In the genomic region with DNA sequence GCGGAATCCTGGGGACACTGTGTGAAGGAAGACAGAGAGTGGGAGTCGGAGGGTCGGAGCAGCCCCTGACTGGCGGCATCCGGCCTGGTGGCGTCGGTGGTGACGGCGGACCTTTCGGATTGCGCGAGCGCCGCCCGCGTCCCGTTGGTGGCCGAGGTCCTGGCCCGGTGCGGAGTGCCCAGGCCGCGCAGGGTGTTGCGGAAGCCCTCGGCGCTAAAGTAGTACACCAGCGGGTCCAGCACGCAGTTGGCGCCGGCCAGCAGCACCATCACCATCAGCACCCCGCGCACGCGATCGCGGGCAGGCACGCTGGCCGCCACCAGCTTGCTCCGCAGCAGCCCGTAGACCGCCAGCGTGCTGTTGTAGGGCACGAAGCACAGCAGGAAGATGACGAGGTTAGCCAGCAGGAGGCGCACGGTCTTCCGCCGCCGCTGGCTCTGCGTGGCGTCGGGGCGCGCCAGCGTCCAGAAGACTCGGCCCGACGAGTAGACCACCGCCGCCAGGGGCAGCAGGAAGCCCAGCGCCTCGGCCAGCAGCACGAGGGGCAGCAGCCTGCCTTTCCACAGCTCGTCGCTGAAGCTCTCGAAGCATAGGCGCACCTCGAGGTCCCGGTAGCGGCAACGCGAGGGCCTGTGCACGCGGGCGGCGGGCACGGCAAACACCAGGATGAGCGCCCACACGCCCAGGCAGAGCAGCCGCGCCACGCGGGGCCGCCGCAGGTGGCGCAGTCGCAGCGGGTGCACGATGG, we compare ENCODE assay signal across 8 cellular contexts. TPM values are rescaled to one million over a fixed set of nuclear protein-coding genes. Genes with fewer than 3 reads are reported as not detected.
A peak's percentile ranks its signal among the peaks of the same experiment; 100 is the strongest.
DNase-seq lines count a peak whose midpoint lies in the region; ATAC-seq, FAIRE-seq and TF ChIP-seq lines count a peak whose summit lies in the region.

No MANE protein-coding gene starts in this region.

- in situ Hi-C loops in HepG2 (cut with HindIII; ENCODE audit: extremely low pct_ligation_motif_present, low pct_unique_long_range_greater_than_20kb) = no loop called here

- no peaks in the 10 kb centered on the region for H3K27me3 Mint-ChIP-seq in central memory CD8-positive, alpha-beta T cell

- FAIRE-seq in HepG2 (lab: Jason Lieb, UNC) = no peak

- H3K27ac Mint-ChIP-seq in central memory CD8-positive, alpha-beta T cell (ENCODE audit: low read depth) = peak overlapping the region; percentile 35

- no peak for TF ChIP-seq RAD21 in HepG2 (CRISPR knock-in tag; IDR thresholded peaks at IDR 0.05)

- ATAC-seq in central memory CD8-positive, alpha-beta T cell (replicated peaks; ENCODE audit: extremely low read depth, poor library complexity, severe bottlenecking) = peak; percentile 35
- ATAC-seq in HepG2 (no peak), thoracic aorta (ENCODE audit: insufficient number of reproducible peaks, low FRiP score, low read depth) (no peak), HG03571 (IDR thresholded peaks at IDR 0.05; ENCODE audit: unreplicated experiment) (no peak), HG02759 (IDR thresholded peaks at IDR 0.05; ENCODE audit: unreplicated experiment) (no peak)

- H3K4me1 ChIP-seq in HepG2 (ENCODE audit: insufficient read depth, low read length) (peaks cover 18% of the 10 kb centered on the region), thoracic aorta (ENCODE audit: control insufficient read depth in 1 of 2, low read depth in 2 of 2) (peaks cover 5 to 7% of the 10 kb centered on the region in 2 donors)

- CTCF ChIA-PET in HepG2 (lab: Yijun Ruan, JAX; ENCODE audit: low intra/inter-chr PET ratio, low total read pairs) = no interaction called here

- H3K36me3 ChIP-seq in HepG2 (replicated peaks in 1 of 2; ENCODE audit: control insufficient read depth in 1 of 2, insufficient read depth in 2 of 2, low read length in 2 of 2) = no peaks in the 10 kb centered on the region
- no peaks in the 10 kb centered on the region for H3K36me3 ChIP-seq in thoracic aorta

- H3K9me3 ChIP-seq in HepG2 (ENCODE audit: low read length) = no peaks in the 10 kb centered on the region
- H3K9me3 ChIP-seq in thoracic aorta = no peaks in the 10 kb centered on the region

- 91% methylated on average over 35 of the region's 88 CpGs for WGBS in HepG2 (ENCODE audit: low lambda C conversion rate)

- TF ChIP-seq EP300 in HepG2 (IDR thresholded peaks at IDR 0.05; ENCODE audit: low read depth in 2 of 2, low read length in 2 of 2) = no peak
- no peak for TF ChIP-seq EP300 in HepG2 (CRISPR knock-in tag; IDR thresholded peaks at IDR 0.05; ENCODE audit: borderline replicate concordance)

- BruUV-seq in HepG2 (replicated peaks; lab: Mats Ljungman, UMichigan) = no TSS peak

- TF ChIP-seq CTCF in HepG2 (CRISPR knock-in tag; IDR thresholded peaks at IDR 0.05) = no peak
- peak; percentile 55 for TF ChIP-seq CTCF in thoracic aorta (IDR thresholded peaks at IDR 0.05)

- H3K27ac ChIP-seq in HepG2 (ENCODE audit: extremely low read length, insufficient read depth, low read length) (no peak overlapping the region), thoracic aorta (no peak overlapping the region)

- peaks cover 11% of the 10 kb centered on the region for H3K4me1 Mint-ChIP-seq in central memory CD8-positive, alpha-beta T cell

- no peak overlapping the region for H2AFZ ChIP-seq in HepG2 (ENCODE audit: low read length)

- H3K79me2 ChIP-seq in HepG2 (ENCODE audit: insufficient read depth, low read length) = no peaks in the 10 kb centered on the region

- TF ChIP-seq POLR2A in HepG2 (IDR thresholded peaks at IDR 0.05; ENCODE audit: insufficient read depth in 1 of 2, low read depth in 2 of 2, low read length in 2 of 2) = no peak

- DNase-seq in T-helper 9 cell = peak; percentile 24
- DNase-seq in central memory CD8-positive, alpha-beta T cell (ENCODE audit: low spot score in 2 of 2) = no peak
- no peak for DNase-seq in HepG2 (ENCODE audit: low spot score)
- DNase-seq in thoracic aorta (ENCODE audit: low spot score) = no peak
- no peak for DNase-seq in GOT3 (lab: John Stamatoyannopoulos, UW)
- DNase-seq in HT-29 (ENCODE audit: low spot score) = no peak

- no peak overlapping the region for H3K4me3 ChIP-seq in HepG2 (replicated peaks in 1 of 3; ENCODE audit: insufficient read depth in 1 of 3, low read depth in 2 of 3, low read length in 3 of 3)
- peak overlapping the region; percentile 60 for H3K4me3 ChIP-seq in thoracic aorta

- H3K4me2 ChIP-seq in HepG2 (ENCODE audit: low read depth, low read length) = no peak overlapping the region

- intact Hi-C loops in HepG2 (cut with micrococcal nuclease; ENCODE audit: unreplicated experiment) = no loop called here

- H3K36me3 Mint-ChIP-seq in central memory CD8-positive, alpha-beta T cell (ENCODE audit: insufficient read depth) = peaks cover 21% of the 10 kb centered on the region

- no peaks in the 10 kb centered on the region for H4K20me1 ChIP-seq in HepG2 (ENCODE audit: insufficient read depth, low read length)

- H3K27me3 ChIP-seq in HepG2 (ENCODE audit: control insufficient read depth in 1 of 2, insufficient read depth in 2 of 2, low read length in 2 of 2) (no peaks in the 10 kb centered on the region), thoracic aorta (replicated peaks; ENCODE audit: insufficient read depth) (no peaks in the 10 kb centered on the region)

- POLR2A ChIA-PET in HepG2 (lab: Yijun Ruan, JAX) = no interaction called here

- H3K4me3 Mint-ChIP-seq in central memory CD8-positive, alpha-beta T cell = peak overlapping the region; percentile 16

- H3K9ac ChIP-seq in HepG2 (ENCODE audit: insufficient read depth, low read depth, low read length) = no peak overlapping the region

- no peaks in the 10 kb centered on the region for H3K9me3 Mint-ChIP-seq in central memory CD8-positive, alpha-beta T cell

RNA-seq across cellular contexts. Expression of gene CHD4, which starts 13.1 kb away (rescaled TPM):
- total RNA-seq in HepG2 (2016; rRNA removed; fragmentation: Illumina TruSeq; extraction: Trizol) (148 and 156 TPM in 2 replicates), thoracic aorta (100 to 1,000 TPM; 193 to 205 TPM)
- total RNA-seq in HepG2 (2016; cell fraction: cytosol; rRNA removed; fragmentation: Illumina TruSeq; extraction: Trizol; ENCODE audit: low read depth) = 15.5 and 17.3 TPM in 2 replicates
- 147 and 150 TPM in 2 replicates for total RNA-seq in HepG2 (2016; cell fraction: insoluble cytoplasmic fraction; rRNA removed; fragmentation: Illumina TruSeq; extraction: Trizol)
- total RNA-seq in HepG2 (2016; cell fraction: membrane; rRNA removed; fragmentation: Illumina TruSeq; extraction: Trizol) = 36.3 and 39.7 TPM in 2 replicates
- total RNA-seq in HepG2 (2016; cell fraction: nucleus; rRNA removed; fragmentation: Illumina TruSeq; extraction: Trizol) = 250 and 271 TPM in 2 replicates
- 76.2 and 82.8 TPM in 2 replicates for polyA plus RNA-seq in HepG2 (2011; rRNA removed)
- polyA plus RNA-seq in HepG2 (2011; cell fraction: cytosol; rRNA removed) = 64.8 and 67.1 TPM in 2 replicates
- 148 and 172 TPM in 2 replicates for polyA plus RNA-seq in HepG2 (2011; cell fraction: nucleus; rRNA removed)
- polyA plus RNA-seq in HepG2 (2012) = 74.3 and 85.1 TPM in 2 replicates
- 8.7 and 9.0 TPM in 2 replicates for polyA plus RNA-seq in HepG2 (2016; cell fraction: cytosol; fragmentation: Illumina TruSeq; extraction: Trizol; ENCODE audit: low read depth)
- 121 and 138 TPM in 2 replicates for polyA plus RNA-seq in HepG2 (2016; cell fraction: insoluble cytoplasmic fraction; fragmentation: Illumina TruSeq; extraction: Trizol; ENCODE audit: low read depth)
- 17.5 and 22.9 TPM in 2 replicates for polyA plus RNA-seq in HepG2 (2016; cell fraction: membrane; fragmentation: Illumina TruSeq; extraction: Trizol; ENCODE audit: low read depth)
- 343 and 358 TPM in 2 replicates for polyA plus RNA-seq in HepG2 (2016; cell fraction: nucleus; fragmentation: Illumina TruSeq; extraction: Trizol; ENCODE audit: insufficient read depth, low read depth)
- 130 and 210 TPM in 2 replicates for polyA minus RNA-seq in HepG2 (2011; rRNA and poly(A)+ RNA removed; ENCODE audit: low replicate concordance)
- 76.1 and 89.0 TPM in 2 replicates for polyA minus RNA-seq in HepG2 (2011; cell fraction: cytosol; rRNA and poly(A)+ RNA removed)
- polyA minus RNA-seq in HepG2 (2011; cell fraction: nucleus; rRNA and poly(A)+ RNA removed) = 87.0 and 130 TPM in 2 replicates
- total RNA-seq in HT-29 (2014; rRNA removed; shearing (Covaris generic)) = 253 and 269 TPM in 2 replicates

RNA-seq across cellular contexts. Expression of gene LPAR5, which starts 15.4 kb away (rescaled TPM):
- total RNA-seq in HepG2 (2016; rRNA removed; fragmentation: Illumina TruSeq; extraction: Trizol) (0.07 and 0.09 TPM in 2 replicates), thoracic aorta (1 to 10 TPM; 4.8 to 6.8 TPM)
- total RNA-seq in HepG2 (2016; cell fraction: cytosol; rRNA removed; fragmentation: Illumina TruSeq; extraction: Trizol; ENCODE audit: low read depth) = not detected in 2 replicates
- 0.06 and 0.09 TPM in 2 replicates for total RNA-seq in HepG2 (2016; cell fraction: insoluble cytoplasmic fraction; rRNA removed; fragmentation: Illumina TruSeq; extraction: Trizol)
- 0.09 TPM in 1 of 2 replicates, not detected in the other for total RNA-seq in HepG2 (2016; cell fraction: membrane; rRNA removed; fragmentation: Illumina TruSeq; extraction: Trizol)
- total RNA-seq in HepG2 (2016; cell fraction: nucleus; rRNA removed; fragmentation: Illumina TruSeq; extraction: Trizol) = not detected in 2 replicates
- 0.17 and 0.32 TPM in 2 replicates for polyA plus RNA-seq in HepG2 (2011; rRNA removed)
- 0.19 and 0.32 TPM in 2 replicates for polyA plus RNA-seq in HepG2 (2011; cell fraction: cytosol; rRNA removed)
- 0.36 and 0.40 TPM in 2 replicates for polyA plus RNA-seq in HepG2 (2011; cell fraction: nucleus; rRNA removed)
- polyA plus RNA-seq in HepG2 (2012) = 0.17 and 0.32 TPM in 2 replicates
- polyA plus RNA-seq in HepG2 (2016; cell fraction: cytosol; fragmentation: Illumina TruSeq; extraction: Trizol; ENCODE audit: low read depth) = 0.05 TPM in 1 of 2 replicates, not detected in the other
- not detected in 2 replicates for polyA plus RNA-seq in HepG2 (2016; cell fraction: insoluble cytoplasmic fraction; fragmentation: Illumina TruSeq; extraction: Trizol; ENCODE audit: low read depth)
- not detected in 2 replicates for polyA plus RNA-seq in HepG2 (2016; cell fraction: membrane; fragmentation: Illumina TruSeq; extraction: Trizol; ENCODE audit: low read depth)
- 0.22 TPM in 1 of 2 replicates, not detected in the other for polyA plus RNA-seq in HepG2 (2016; cell fraction: nucleus; fragmentation: Illumina TruSeq; extraction: Trizol; ENCODE audit: insufficient read depth, low read depth)
- polyA minus RNA-seq in HepG2 (2011; rRNA and poly(A)+ RNA removed; ENCODE audit: low replicate concordance) = 0.98 and 5.8 TPM in 2 replicates
- 0.69 and 0.88 TPM in 2 replicates for polyA minus RNA-seq in HepG2 (2011; cell fraction: cytosol; rRNA and poly(A)+ RNA removed)
- polyA minus RNA-seq in HepG2 (2011; cell fraction: nucleus; rRNA and poly(A)+ RNA removed) = 0.37 TPM in 1 of 2 replicates, not detected in the other
- total RNA-seq in HT-29 (2014; rRNA removed; shearing (Covaris generic)) = 0.03 TPM in 1 of 2 replicates, not detected in the other

RNA-seq across cellular contexts. Expression of gene ACRBP, which starts 26.9 kb away (rescaled TPM):
- not detected in 2 replicates for total RNA-seq in HepG2 (2016; rRNA removed; fragmentation: Illumina TruSeq; extraction: Trizol)
- total RNA-seq in HepG2 (2016; cell fraction: cytosol; rRNA removed; fragmentation: Illumina TruSeq; extraction: Trizol; ENCODE audit: low read depth) = 0.61 TPM in 1 of 2 replicates, not detected in the other
- total RNA-seq in HepG2 (2016; cell fraction: insoluble cytoplasmic fraction; rRNA removed; fragmentation: Illumina TruSeq; extraction: Trizol) = 0.11 TPM in 1 of 2 replicates, not detected in the other
- total RNA-seq in HepG2 (2016; cell fraction: membrane; rRNA removed; fragmentation: Illumina TruSeq; extraction: Trizol) = not detected in 2 replicates
- total RNA-seq in HepG2 (2016; cell fraction: nucleus; rRNA removed; fragmentation: Illumina TruSeq; extraction: Trizol) = 0.43 TPM in 1 of 2 replicates, not detected in the other
- 0.37 and 0.46 TPM in 2 replicates for polyA plus RNA-seq in HepG2 (2011; rRNA removed)
- 0.17 and 0.28 TPM in 2 replicates for polyA plus RNA-seq in HepG2 (2011; cell fraction: cytosol; rRNA removed)
- 2.4 and 3.2 TPM in 2 replicates for polyA plus RNA-seq in HepG2 (2011; cell fraction: nucleus; rRNA removed)
- polyA plus RNA-seq in HepG2 (2012) = 0.19 and 0.63 TPM in 2 replicates
- not detected in 2 replicates for polyA plus RNA-seq in HepG2 (2016; cell fraction: cytosol; fragmentation: Illumina TruSeq; extraction: Trizol; ENCODE audit: low read depth)
- polyA plus RNA-seq in HepG2 (2016; cell fraction: insoluble cytoplasmic fraction; fragmentation: Illumina TruSeq; extraction: Trizol; ENCODE audit: low read depth) = not detected in 2 replicates
- not detected in 2 replicates for polyA plus RNA-seq in HepG2 (2016; cell fraction: membrane; fragmentation: Illumina TruSeq; extraction: Trizol; ENCODE audit: low read depth)
- not detected in 2 replicates for polyA plus RNA-seq in HepG2 (2016; cell fraction: nucleus; fragmentation: Illumina TruSeq; extraction: Trizol; ENCODE audit: insufficient read depth, low read depth)
- 1.1 and 2.1 TPM in 2 replicates for polyA minus RNA-seq in HepG2 (2011; rRNA and poly(A)+ RNA removed; ENCODE audit: low replicate concordance)
- not detected in 2 replicates for polyA minus RNA-seq in HepG2 (2011; cell fraction: cytosol; rRNA and poly(A)+ RNA removed)
- 0.99 and 1.0 TPM in 2 replicates for polyA minus RNA-seq in HepG2 (2011; cell fraction: nucleus; rRNA and poly(A)+ RNA removed)
- total RNA-seq in thoracic aorta = 1 to 10 TPM; 5.1 to 9.1 TPM
- 0.31 TPM in 1 of 2 replicates, not detected in the other for total RNA-seq in HT-29 (2014; rRNA removed; shearing (Covaris generic))

RNA-seq across cellular contexts. Expression of gene ING4, which starts 42.6 kb away (rescaled TPM):
- 12.7 and 14.4 TPM in 2 replicates for total RNA-seq in HepG2 (2016; rRNA removed; fragmentation: Illumina TruSeq; extraction: Trizol)
- total RNA-seq in HepG2 (2016; cell fraction: cytosol; rRNA removed; fragmentation: Illumina TruSeq; extraction: Trizol; ENCODE audit: low read depth) = 2.9 and 3.4 TPM in 2 replicates
- total RNA-seq in HepG2 (2016; cell fraction: insoluble cytoplasmic fraction; rRNA removed; fragmentation: Illumina TruSeq; extraction: Trizol) = 13.3 and 14.0 TPM in 2 replicates
- 5.1 and 6.2 TPM in 2 replicates for total RNA-seq in HepG2 (2016; cell fraction: membrane; rRNA removed; fragmentation: Illumina TruSeq; extraction: Trizol)
- 11.6 and 13.4 TPM in 2 replicates for total RNA-seq in HepG2 (2016; cell fraction: nucleus; rRNA removed; fragmentation: Illumina TruSeq; extraction: Trizol)
- 32.4 and 34.2 TPM in 2 replicates for polyA plus RNA-seq in HepG2 (2011; rRNA removed)
- polyA plus RNA-seq in HepG2 (2011; cell fraction: cytosol; rRNA removed) = 22.0 and 28.2 TPM in 2 replicates
- polyA plus RNA-seq in HepG2 (2011; cell fraction: nucleus; rRNA removed) = 105 and 110 TPM in 2 replicates
- polyA plus RNA-seq in HepG2 (2012) = 22.9 and 25.8 TPM in 2 replicates
- polyA plus RNA-seq in HepG2 (2016; cell fraction: cytosol; fragmentation: Illumina TruSeq; extraction: Trizol; ENCODE audit: low read depth) = 2.6 and 2.9 TPM in 2 replicates
- 12.1 and 12.8 TPM in 2 replicates for polyA plus RNA-seq in HepG2 (2016; cell fraction: insoluble cytoplasmic fraction; fragmentation: Illumina TruSeq; extraction: Trizol; ENCODE audit: low read depth)
- 3.7 and 4.9 TPM in 2 replicates for polyA plus RNA-seq in HepG2 (2016; cell fraction: membrane; fragmentation: Illumina TruSeq; extraction: Trizol; ENCODE audit: low read depth)
- polyA plus RNA-seq in HepG2 (2016; cell fraction: nucleus; fragmentation: Illumina TruSeq; extraction: Trizol; ENCODE audit: insufficient read depth, low read depth) = 28.8 and 29.1 TPM in 2 replicates
- 11.6 and 18.9 TPM in 2 replicates for polyA minus RNA-seq in HepG2 (2011; rRNA and poly(A)+ RNA removed; ENCODE audit: low replicate concordance)
- 3.6 and 5.9 TPM in 2 replicates for polyA minus RNA-seq in HepG2 (2011; cell fraction: cytosol; rRNA and poly(A)+ RNA removed)
- 25.4 and 28.7 TPM in 2 replicates for polyA minus RNA-seq in HepG2 (2011; cell fraction: nucleus; rRNA and poly(A)+ RNA removed)
- total RNA-seq in thoracic aorta = 10 to 100 TPM; 21.8 to 36.9 TPM
- 25.1 and 27.4 TPM in 2 replicates for total RNA-seq in HT-29 (2014; rRNA removed; shearing (Covaris generic))

RNA-seq across cellular contexts. Expression of gene NOP2, which starts 52.2 kb away (rescaled TPM):
- total RNA-seq in HepG2 (2016; rRNA removed; fragmentation: Illumina TruSeq; extraction: Trizol) = 50.0 and 56.7 TPM in 2 replicates
- 12.9 and 15.9 TPM in 2 replicates for total RNA-seq in HepG2 (2016; cell fraction: cytosol; rRNA removed; fragmentation: Illumina TruSeq; extraction: Trizol; ENCODE audit: low read depth)
- total RNA-seq in HepG2 (2016; cell fraction: insoluble cytoplasmic fraction; rRNA removed; fragmentation: Illumina TruSeq; extraction: Trizol) = 47.8 and 60.1 TPM in 2 replicates
- total RNA-seq in HepG2 (2016; cell fraction: membrane; rRNA removed; fragmentation: Illumina TruSeq; extraction: Trizol) = 14.5 and 16.3 TPM in 2 replicates
- 58.7 and 75.9 TPM in 2 replicates for total RNA-seq in HepG2 (2016; cell fraction: nucleus; rRNA removed; fragmentation: Illumina TruSeq; extraction: Trizol)
- 47.3 and 52.9 TPM in 2 replicates for polyA plus RNA-seq in HepG2 (2011; rRNA removed)
- polyA plus RNA-seq in HepG2 (2011; cell fraction: cytosol; rRNA removed) = 23.1 and 25.0 TPM in 2 replicates
- polyA plus RNA-seq in HepG2 (2011; cell fraction: nucleus; rRNA removed) = 189 and 191 TPM in 2 replicates
- 39.3 and 51.1 TPM in 2 replicates for polyA plus RNA-seq in HepG2 (2012)
- polyA plus RNA-seq in HepG2 (2016; cell fraction: cytosol; fragmentation: Illumina TruSeq; extraction: Trizol; ENCODE audit: low read depth) = 5.0 and 5.2 TPM in 2 replicates
- 58.8 and 61.3 TPM in 2 replicates for polyA plus RNA-seq in HepG2 (2016; cell fraction: insoluble cytoplasmic fraction; fragmentation: Illumina TruSeq; extraction: Trizol; ENCODE audit: low read depth)
- polyA plus RNA-seq in HepG2 (2016; cell fraction: membrane; fragmentation: Illumina TruSeq; extraction: Trizol; ENCODE audit: low read depth) = 8.6 and 9.0 TPM in 2 replicates
- 230 and 250 TPM in 2 replicates for polyA plus RNA-seq in HepG2 (2016; cell fraction: nucleus; fragmentation: Illumina TruSeq; extraction: Trizol; ENCODE audit: insufficient read depth, low read depth)
- 70.3 and 126 TPM in 2 replicates for polyA minus RNA-seq in HepG2 (2011; rRNA and poly(A)+ RNA removed; ENCODE audit: low replicate concordance)
- polyA minus RNA-seq in HepG2 (2011; cell fraction: cytosol; rRNA and poly(A)+ RNA removed) = 17.4 and 20.0 TPM in 2 replicates
- polyA minus RNA-seq in HepG2 (2011; cell fraction: nucleus; rRNA and poly(A)+ RNA removed) = 63.5 and 67.9 TPM in 2 replicates
- total RNA-seq in thoracic aorta = 10 to 100 TPM; 41.2 to 83.0 TPM
- 73.5 and 74.9 TPM in 2 replicates for total RNA-seq in HT-29 (2014; rRNA removed; shearing (Covaris generic))
